9 cellular contexts compared by ENCODE assay signal in genomic region chr12:26810330-26810729, GRCh38. TPM values are rescaled to one million over a fixed set of nuclear protein-coding genes. Genes with fewer than 3 reads are reported as not detected.
A peak's percentile ranks its signal among the peaks of the same experiment; 100 is the strongest.
DNase-seq lines count a peak whose midpoint lies in the region; ATAC-seq, FAIRE-seq and TF ChIP-seq lines count a peak whose summit lies in the region.
"Had no signal": no experiment of that assay in that cellular context is flagged by ENCODE, and none has a peak within 500 bp of the region (broad histone marks: within the 10 kb centered on the region; RNA-seq: fewer than 3 reads in every experiment).

No MANE protein-coding gene starts in this region.

- peak; percentile 41 for FAIRE-seq in astrocyte (lab: Jason Lieb, UNC)

- no peaks in the 10 kb centered on the region for H3K27me3 ChIP-seq in astrocyte (ENCODE audit: insufficient read depth, low read length)
- no peaks in the 10 kb centered on the region for H3K27me3 ChIP-seq in cardiac muscle cell

- peak overlapping the region; percentile 37 for H3K4me3 ChIP-seq in astrocyte (ENCODE audit: insufficient read depth, low read depth, low read length)
- no peak overlapping the region for H3K4me3 ChIP-seq in cardiac muscle cell

- DNase-seq in AG08396 (ENCODE audit: low spot score), result peak; percentile 69
- DNase-seq in astrocyte (ENCODE audit: low read depth), result peak; percentile 87
- peak; percentile 13 to 88 for DNase-seq in cardiac muscle cell (ENCODE audit: low read depth in 1 of 2, low spot score in 1 of 2)
- peak; percentile 29 for DNase-seq in occipital lobe (lab: John Stamatoyannopoulos, UW)
- DNase-seq in NCI-H146 (lab: John Stamatoyannopoulos, UW), result no peak
- DNase-seq in NCI-H1436 (lab: John Stamatoyannopoulos, UW), result no peak
- DNase-seq in activated naive CD8-positive, alpha-beta T cell treated with anti-CD3 and anti-CD28 coated beads, Interleukin-2, amount 50 U/mL, for 24 hours, result no peak

- H3K4me2 ChIP-seq in astrocyte (ENCODE audit: low read length), result peak overlapping the region; percentile 63

- no peak for ATAC-seq in HG03442 (IDR thresholded peaks at IDR 0.05; ENCODE audit: unreplicated experiment)
- ATAC-seq in activated naive CD8-positive, alpha-beta T cell treated with anti-CD3 and anti-CD28 coated beads, Interleukin-2, amount 50 U/mL, for 24 hours, result no peak

- no peaks in the 10 kb centered on the region for H3K27me3 Mint-ChIP-seq in astrocyte (ENCODE audit: low read depth, unreplicated experiment)
- no peaks in the 10 kb centered on the region for H3K27me3 Mint-ChIP-seq in activated naive CD8-positive, alpha-beta T cell treated with anti-CD3 and anti-CD28 coated beads, Interleukin-2, amount 50 U/mL, for 24 hours
- H3K27me3 Mint-ChIP-seq: B cell had no signal

- H3K9me3 ChIP-seq in astrocyte (ENCODE audit: insufficient read depth, low read depth, low read length) (no peaks in the 10 kb centered on the region), cardiac muscle cell (ENCODE audit: low read depth) (no peaks in the 10 kb centered on the region)

- no peaks in the 10 kb centered on the region for H3K9me3 Mint-ChIP-seq in astrocyte (ENCODE audit: unreplicated experiment)
- no peaks in the 10 kb centered on the region for H3K9me3 Mint-ChIP-seq in activated naive CD8-positive, alpha-beta T cell treated with anti-CD3 and anti-CD28 coated beads, Interleukin-2, amount 50 U/mL, for 24 hours

- H3K27ac ChIP-seq in astrocyte (ENCODE audit: low read depth, low read length), result peak overlapping the region; percentile 45
- no peak overlapping the region for H3K27ac ChIP-seq in cardiac muscle cell

- H4K20me1 ChIP-seq in astrocyte (ENCODE audit: insufficient read depth, low read length), result no peaks in the 10 kb centered on the region

- no peaks in the 10 kb centered on the region for H3K79me2 ChIP-seq in astrocyte (ENCODE audit: insufficient read depth, low read length)

- H2AFZ ChIP-seq in astrocyte (ENCODE audit: low read depth, low read length), result no peak overlapping the region

- H3K4me1 ChIP-seq in astrocyte (ENCODE audit: insufficient read depth, low read length) (no peaks in the 10 kb centered on the region), cardiac muscle cell (ENCODE audit: low read depth) (no peaks in the 10 kb centered on the region)

- H3K9ac ChIP-seq in astrocyte (ENCODE audit: low read length), result peak overlapping the region; percentile 14

- H3K4me1 Mint-ChIP-seq in astrocyte (ENCODE audit: low read depth, unreplicated experiment), result peaks cover 20% of the 10 kb centered on the region
- peaks cover 39% of the 10 kb centered on the region for H3K4me1 Mint-ChIP-seq in activated naive CD8-positive, alpha-beta T cell treated with anti-CD3 and anti-CD28 coated beads, Interleukin-2, amount 50 U/mL, for 24 hours

- H3K36me3 Mint-ChIP-seq in astrocyte (ENCODE audit: low read depth, unreplicated experiment), result no peaks in the 10 kb centered on the region
- H3K36me3 Mint-ChIP-seq in activated naive CD8-positive, alpha-beta T cell treated with anti-CD3 and anti-CD28 coated beads, Interleukin-2, amount 50 U/mL, for 24 hours (ENCODE audit: low read depth), result peaks cover 27% of the 10 kb centered on the region

- H3K36me3 ChIP-seq in astrocyte (ENCODE audit: insufficient read depth, low read length) (no peaks in the 10 kb centered on the region), cardiac muscle cell (no peaks in the 10 kb centered on the region)

- no peak overlapping the region for H3K4me3 Mint-ChIP-seq in astrocyte (ENCODE audit: unreplicated experiment)
- H3K4me3 Mint-ChIP-seq in activated naive CD8-positive, alpha-beta T cell treated with anti-CD3 and anti-CD28 coated beads, Interleukin-2, amount 50 U/mL, for 24 hours, result no peak overlapping the region
- H3K4me3 Mint-ChIP-seq: B cell had no signal

- peak overlapping the region; percentile 70 for H3K27ac Mint-ChIP-seq in astrocyte (ENCODE audit: unreplicated experiment)
- no peak overlapping the region for H3K27ac Mint-ChIP-seq in activated naive CD8-positive, alpha-beta T cell treated with anti-CD3 and anti-CD28 coated beads, Interleukin-2, amount 50 U/mL, for 24 hours
- H3K27ac Mint-ChIP-seq: B cell had no signal

- TF ChIP-seq CTCF in astrocyte (IDR thresholded peaks at IDR 0.05; ENCODE audit: insufficient read depth, low read depth, low read length), result no peak
- no peak for TF ChIP-seq CTCF in cardiac muscle cell (IDR thresholded peaks at IDR 0.05; ENCODE audit: low read depth, low read length)

RNA-seq across cellular contexts. Expression of gene ITPR2, which starts 22.7 kb away (rescaled TPM):
- total RNA-seq in astrocyte (24.4 and 24.8 TPM in 2 replicates), cardiac muscle cell (1.6 and 4.8 TPM in 2 replicates), occipital lobe (31.0 TPM)
- polyA plus RNA-seq in cardiac muscle cell, result 1.3 and 5.1 TPM in 2 replicates

Comparison
In these comparisons a context has a peak if more than half of its experiments do, and no peak if none do; other contexts are left out.
1. DNase-seq: peak in AG08396 (single experiment), astrocyte (single experiment), cardiac muscle cell (2 of 2) and occipital lobe (single experiment); none in NCI-H146 (single experiment), NCI-H1436 (single experiment) and activated naive CD8-positive, alpha-beta T cell treated with anti-CD3 and anti-CD28 coated beads, Interleukin-2, amount 50 U/mL, for 24 hours (single experiment).